ENCODE assay signal across 17 cellular contexts in the genomic region with DNA sequence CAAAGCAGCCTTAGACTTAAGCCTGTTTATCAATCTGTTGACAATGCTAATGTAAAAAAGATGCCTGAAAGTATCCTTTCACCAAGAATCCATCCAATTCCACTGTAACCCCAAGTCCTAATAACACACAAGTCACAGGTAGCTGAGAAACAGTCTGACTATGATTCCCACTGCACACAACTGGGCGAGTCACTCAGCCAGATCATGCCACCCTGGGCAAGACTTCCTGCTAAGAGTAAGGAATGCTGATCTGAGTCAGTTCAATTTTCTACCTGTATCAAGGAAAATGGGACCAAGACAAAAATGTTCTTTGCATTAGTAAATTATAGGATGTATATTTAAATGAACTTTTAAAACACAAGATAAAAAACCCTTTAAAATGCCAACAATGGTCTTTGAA. TPM values are rescaled to one million over a fixed set of nuclear protein-coding genes. Genes with fewer than 3 reads are reported as not detected.
DNase-seq lines count a peak whose midpoint lies in the region; ATAC-seq, FAIRE-seq and TF ChIP-seq lines count a peak whose summit lies in the region.
"Had no signal": no experiment of that assay in that cellular context is flagged by ENCODE, and none has a peak within 500 bp of the region (broad histone marks: within the 10 kb centered on the region; RNA-seq: fewer than 3 reads in every experiment).

No MANE protein-coding gene starts in this region.

- WGBS in right cardiac atrium, result 94% methylated on average over 1 of the region's 1 CpG
- WGBS in ovary, 3 donors, result 88 to 96% (median 89%) methylated on average over 1 of the region's 1 CpG

- no peaks in the 10 kb centered on the region for H3K9me3 ChIP-seq in cardiac muscle cell (ENCODE audit: low read depth)
- no peaks in the 10 kb centered on the region for H3K9me3 ChIP-seq in right cardiac atrium (ENCODE audit: control insufficient read depth, low read length)
- H3K9me3 ChIP-seq in adipocyte (ENCODE audit: control insufficient read depth, low read length), result no peaks in the 10 kb centered on the region
- no peaks in the 10 kb centered on the region for H3K9me3 ChIP-seq in keratinocyte (ENCODE audit: control insufficient read depth, low read depth, low read length)
- H3K9me3 ChIP-seq in ovary, result no peaks in the 10 kb centered on the region
- H3K9me3 ChIP-seq: tibial nerve had no signal

- TF ChIP-seq EP300 in ovary (IDR thresholded peaks at IDR 0.05), result no peak

- intact Hi-C loops in right cardiac atrium (cut with DNase I) (no loop called here), ovary (cut with DNase I) (no loop called here)

- no peaks in the 10 kb centered on the region for H3K9me3 Mint-ChIP-seq in stimulated activated effector memory CD8-positive, alpha-beta T cell treated with anti-CD3 and anti-CD28 coated beads, Interleukin-12 subunit alpha, Interleukin-12 subunit beta, amount 100 ng/mL, for 72 hours
- H3K9me3 Mint-ChIP-seq: naive B cell had no signal

- H2AFZ ChIP-seq in keratinocyte (ENCODE audit: control insufficient read depth, low read length), result no peak overlapping the region

- H3K4me1 ChIP-seq in cardiac muscle cell (ENCODE audit: low read depth) (peaks cover 74% of the 10 kb centered on the region), right cardiac atrium (ENCODE audit: control insufficient read depth, insufficient read depth, low read length) (peaks cover 17% of the 10 kb centered on the region), adipocyte (ENCODE audit: control insufficient read depth, insufficient read depth, low read length) (peaks cover 65% of the 10 kb centered on the region), keratinocyte (ENCODE audit: control insufficient read depth, extremely low read depth, insufficient read depth, low read length) (peaks cover 60% of the 10 kb centered on the region), ovary (ENCODE audit: insufficient read depth) (peaks cover 30% of the 10 kb centered on the region)

- H3K27ac ChIP-seq in cardiac muscle cell (peak overlapping the region; percentile 26), right cardiac atrium (ENCODE audit: low read length) (no peak overlapping the region), keratinocyte (ENCODE audit: control insufficient read depth, insufficient read depth, low read length) (peak overlapping the region; percentile 68), ovary (no peak overlapping the region)
- H3K27ac ChIP-seq: skin epidermis had no signal

- H3K4me3 ChIP-seq in cardiac muscle cell (no peak overlapping the region), right cardiac atrium (ENCODE audit: low read length) (no peak overlapping the region), adipocyte (ENCODE audit: low read length) (no peak overlapping the region), keratinocyte (ENCODE audit: control insufficient read depth in 2 of 3, extremely low read depth in 1 of 3, insufficient read depth in 2 of 3, low read depth in 1 of 3, low read length in 3 of 3) (no peak overlapping the region), ovary (no peak overlapping the region)
- H3K4me3 ChIP-seq: skin epidermis, tibial nerve had no signal

- peaks cover 17% of the 10 kb centered on the region for H4K20me1 ChIP-seq in keratinocyte (ENCODE audit: control insufficient read depth, extremely low read depth, insufficient read depth, low read length)

- H3K9me1 ChIP-seq in keratinocyte (ENCODE audit: control insufficient read depth, extremely low read depth, insufficient read depth, low read length), result peaks cover 9% of the 10 kb centered on the region

- H3K79me2 ChIP-seq in keratinocyte (ENCODE audit: control insufficient read depth, insufficient read depth, low read length), result peaks cover 99% of the 10 kb centered on the region

- no peak overlapping the region for H3K4me3 Mint-ChIP-seq in stimulated activated effector memory CD8-positive, alpha-beta T cell treated with anti-CD3 and anti-CD28 coated beads, Interleukin-12 subunit alpha, Interleukin-12 subunit beta, amount 100 ng/mL, for 72 hours

- DNase-seq in cardiac muscle cell (ENCODE audit: low read depth in 1 of 2, low spot score in 1 of 2), result no peak
- no peak for DNase-seq in right cardiac atrium
- peak; percentile 24 for DNase-seq in adipocyte (ENCODE audit: low read depth)
- DNase-seq in keratinocyte (ENCODE audit: low read depth, low spot score), result no peak
- DNase-seq in stimulated activated CD4-positive, alpha-beta T cell treated with anti-CD3 and anti-CD28 coated beads, Interleukin-4, amount 100 ng/mL, for 4 hours, result no peak
- DNase-seq in stimulated activated effector memory CD8-positive, alpha-beta T cell treated with anti-CD3 and anti-CD28 coated beads, Interleukin-12 subunit alpha, Interleukin-12 subunit beta, amount 100 ng/mL, for 72 hours (ENCODE audit: low spot score in 2 of 2), result no peak
- no peak for DNase-seq in ovary
- DNase-seq: activated CD4-positive, alpha-beta T cell treated with anti-CD3 and anti-CD28 coated beads for 4 hours; activated effector memory CD4-positive, alpha-beta T cell treated with Interleukin-2 at 50 U/mL for 16 hours; caudate nucleus; DMS79 treated with DMSO at 0.1 percent for 48 hours; naive B cell; NCI-H187 treated with DMSO at 0.1 percent for 48 hours had no signal

- peak overlapping the region; percentile 60 for H3K4me2 ChIP-seq in keratinocyte (ENCODE audit: control insufficient read depth, extremely low read depth, insufficient read depth, low read depth, low read length)

- H3K27ac Mint-ChIP-seq in stimulated activated effector memory CD8-positive, alpha-beta T cell treated with anti-CD3 and anti-CD28 coated beads, Interleukin-12 subunit alpha, Interleukin-12 subunit beta, amount 100 ng/mL, for 72 hours, result no peak overlapping the region
- H3K27ac Mint-ChIP-seq: naive B cell had no signal

- peaks cover 18% of the 10 kb centered on the region for H3K36me3 Mint-ChIP-seq in stimulated activated effector memory CD8-positive, alpha-beta T cell treated with anti-CD3 and anti-CD28 coated beads, Interleukin-12 subunit alpha, Interleukin-12 subunit beta, amount 100 ng/mL, for 72 hours

- H3K36me3 ChIP-seq in cardiac muscle cell (no peaks in the 10 kb centered on the region), adipocyte (ENCODE audit: control insufficient read depth, insufficient read depth, low read length, severe bottlenecking) (no peaks in the 10 kb centered on the region), keratinocyte (ENCODE audit: control insufficient read depth in 2 of 2, extremely low read depth in 1 of 2, insufficient read depth in 2 of 2, low read length in 2 of 2) (peaks cover 1 to 8% of the 10 kb centered on the region in 2 experiments), ovary (no peaks in the 10 kb centered on the region)
- H3K36me3 ChIP-seq: tibial nerve had no signal

- H3K27me3 ChIP-seq in cardiac muscle cell (no peaks in the 10 kb centered on the region), right cardiac atrium (ENCODE audit: control insufficient read depth, insufficient read depth) (no peaks in the 10 kb centered on the region), adipocyte (replicated peaks; ENCODE audit: control insufficient read depth, insufficient read depth, low read length) (no peaks in the 10 kb centered on the region), keratinocyte (ENCODE audit: control insufficient read depth, extremely low read depth, insufficient read depth, low read length) (no peaks in the 10 kb centered on the region), ovary (no peaks in the 10 kb centered on the region)
- H3K27me3 ChIP-seq: tibial nerve had no signal

- peaks cover 44% of the 10 kb centered on the region for H3K4me1 Mint-ChIP-seq in stimulated activated effector memory CD8-positive, alpha-beta T cell treated with anti-CD3 and anti-CD28 coated beads, Interleukin-12 subunit alpha, Interleukin-12 subunit beta, amount 100 ng/mL, for 72 hours

- H3K9ac ChIP-seq in adipocyte (ENCODE audit: low read length) (no peak overlapping the region), keratinocyte (ENCODE audit: control insufficient read depth, extremely low read depth, insufficient read depth, low read length) (peak overlapping the region; percentile 10)

- TF ChIP-seq CTCF in cardiac muscle cell (IDR thresholded peaks at IDR 0.05; ENCODE audit: low read depth, low read length) (no peak), keratinocyte (optimal IDR thresholded peaks at IDR 0.05 in 1 of 3, IDR thresholded peaks at IDR 0.05 in 1 of 3, conservative IDR thresholded peaks at IDR 0.05 in 1 of 3; ENCODE audit: extremely low read depth in 1 of 3, insufficient read depth in 2 of 3, low read length in 3 of 3) (no peak), ovary (IDR thresholded peaks at IDR 0.05) (no peak)

- FAIRE-seq in keratinocyte (lab: Jason Lieb, UNC), result peak; percentile 84
- FAIRE-seq: H1 had no signal

- dilution Hi-C loops in keratinocyte (cut with MboI; ENCODE audit: extremely low pct_ligation_motif_present, low sequenced_read_pairs), result loop anchor here (25.0 kb wide), 1 partner anchor 87 kb away; the partner anchor contains the start of gene CD276

- ATAC-seq in right cardiac atrium (no peak), HG03280 (IDR thresholded peaks at IDR 0.05; ENCODE audit: unreplicated experiment) (no peak)
- ATAC-seq in stimulated activated effector memory CD8-positive, alpha-beta T cell treated with anti-CD3 and anti-CD28 coated beads, Interleukin-12 subunit alpha, Interleukin-12 subunit beta, amount 100 ng/mL, for 72 hours, result no peak

- no peak for TF ChIP-seq POLR2A in ovary (IDR thresholded peaks at IDR 0.05)

RNA-seq across cellular contexts. Expression of gene NPTN, which starts 33.3 kb away (rescaled TPM):
- total RNA-seq in cardiac muscle cell, result 243 and 360 TPM in 2 replicates
- polyA plus RNA-seq in cardiac muscle cell, result 256 and 375 TPM in 2 replicates
- 100 to 1,000 TPM; 262 to 320 (median 306) TPM for total RNA-seq in right cardiac atrium
- polyA plus RNA-seq in right cardiac atrium, result 300 TPM
- 137 to 282 TPM (median 223 TPM) in 3 replicates for polyA plus RNA-seq in keratinocyte
- polyA plus RNA-seq in keratinocyte (2011; ENCODE audit: low read depth), result 212 TPM
- polyA plus RNA-seq in keratinocyte (2011; cell fraction: cytosol; rRNA removed), result 117 and 166 TPM in 2 replicates
- polyA plus RNA-seq in keratinocyte (2011; cell fraction: nucleus; rRNA removed), result 442 and 516 TPM in 2 replicates
- 86.1 and 170 TPM in 2 replicates for polyA plus RNA-seq in keratinocyte (2012; ENCODE audit: low replicate concordance)
- 98.3 to 190 TPM (median 181 TPM) in 3 replicates for polyA minus RNA-seq in keratinocyte
- 73.1 TPM for polyA minus RNA-seq in keratinocyte (2011; cell fraction: cytosol; rRNA and poly(A)+ RNA removed)
- polyA minus RNA-seq in keratinocyte (2011; cell fraction: nucleus; rRNA and poly(A)+ RNA removed), result 140 and 258 TPM in 2 replicates
- 10 to 100 TPM; 39.2 to 97.7 (median 80.6) TPM for total RNA-seq in ovary
- 100 to 1,000 TPM in 1 of 2 donors, 10 to 100 TPM in 1; 93.8 to 245 TPM for polyA plus RNA-seq in ovary

Comparison
In these comparisons a context has a peak if more than half of its experiments do, and no peak if none do; other contexts are left out.
1. H3K27ac ChIP-seq: peak in cardiac muscle cell (single experiment) and keratinocyte (single experiment); none in right cardiac atrium (single experiment) and ovary (0 of 2).